ENCODE assay signal across 21 cellular contexts in the genomic region with DNA sequence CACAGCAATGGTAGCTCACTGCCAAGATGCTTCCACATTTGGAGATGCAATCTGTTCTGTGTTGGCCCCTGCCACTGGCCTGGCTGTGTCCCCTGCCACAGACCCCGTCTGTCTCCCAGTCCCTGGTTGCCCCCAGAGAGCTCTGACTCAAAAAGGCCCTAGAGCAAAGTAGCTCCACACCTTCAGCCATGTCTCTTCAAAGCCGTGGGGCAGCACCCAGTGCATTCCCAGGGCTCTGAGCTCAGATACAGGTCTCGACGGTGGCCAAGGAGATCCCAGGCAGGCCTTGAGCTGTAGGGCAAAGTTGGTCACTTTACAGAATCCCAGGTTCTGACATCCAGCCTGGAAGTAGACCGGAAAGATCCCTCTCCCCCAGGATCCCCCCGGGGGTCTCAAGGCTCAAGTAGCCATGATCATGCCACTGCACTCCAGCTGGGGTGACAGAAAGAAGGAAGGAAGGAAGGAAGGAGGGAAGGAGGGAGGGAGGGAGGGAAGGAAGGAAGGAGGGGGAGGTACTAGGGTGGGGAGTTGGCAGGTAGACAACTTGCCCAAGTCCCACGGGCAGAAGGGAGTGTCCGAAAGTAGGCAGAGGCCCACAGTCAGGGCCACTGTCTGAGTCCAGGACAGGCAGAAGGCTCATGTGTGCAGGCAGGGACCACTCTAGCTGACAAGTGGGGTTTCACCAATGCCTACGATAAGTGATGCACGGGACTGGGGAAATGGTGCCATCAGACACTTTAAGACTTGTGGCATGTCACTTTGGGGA. TPM values are rescaled to one million over a fixed set of nuclear protein-coding genes. Genes with fewer than 3 reads are reported as not detected.
DNase-seq lines count a peak whose midpoint lies in the region; ATAC-seq and TF ChIP-seq lines count a peak whose summit lies in the region.
"Had no signal": no experiment of that assay in that cellular context is flagged by ENCODE, and none has a peak within 500 bp of the region (broad histone marks: within the 10 kb centered on the region; RNA-seq: fewer than 3 reads in every experiment).

No MANE protein-coding gene starts in this region.

- TF ChIP-seq POLR2A in sigmoid colon (IDR thresholded peaks at IDR 0.05) (no peak), esophagus muscularis mucosa (IDR thresholded peaks at IDR 0.05; ENCODE audit: low read depth) (no peak)

- no peak overlapping the region for H3K27ac ChIP-seq in CD4-positive, CD25-positive, alpha-beta regulatory T cell (ENCODE audit: insufficient read depth, low read length, poor library complexity, severe bottlenecking)
- no peak overlapping the region for H3K27ac ChIP-seq in sigmoid colon
- H3K27ac ChIP-seq in esophagus muscularis mucosa (replicated peaks in 1 of 4) = no peak overlapping the region
- H3K27ac ChIP-seq: gastrocnemius medialis, psoas muscle, transverse colon had no signal

- TF ChIP-seq CTCF in sigmoid colon (IDR thresholded peaks at IDR 0.05) (no peak), esophagus muscularis mucosa (IDR thresholded peaks at IDR 0.05) (no peak)

- no peak overlapping the region for H3K4me3 Mint-ChIP-seq in activated T-cell treated with anti-CD3 and anti-CD28 coated beads, Interleukin-2, amount 50 U/mL, for 24 hours
- H3K4me3 Mint-ChIP-seq in activated T-cell treated with anti-CD3 and anti-CD28 coated beads, Interleukin-2, amount 50 U/mL, for 4 hours = no peak overlapping the region
- H3K4me3 Mint-ChIP-seq in CD4-positive, CD25-positive, alpha-beta regulatory T cell = no peak overlapping the region
- H3K4me3 Mint-ChIP-seq: activated naive CD8-positive, alpha-beta T cell; stimulated activated naive CD8-positive, alpha-beta T cell treated with anti-CD3 and anti-CD28 coated beads, Interleukin-15, amount 100 ng/mL, for 72 hours had no signal

- peaks cover 14% of the 10 kb centered on the region for H3K4me1 ChIP-seq in CD4-positive, CD25-positive, alpha-beta regulatory T cell (ENCODE audit: control insufficient read depth, insufficient read depth, low read length, poor library complexity, severe bottlenecking)
- H3K4me1 ChIP-seq in sigmoid colon (peaks cover 0 to 28% (median 14%) of the 10 kb centered on the region in 4 donors), esophagus muscularis mucosa (peaks cover 9 to 24% (median 15%) of the 10 kb centered on the region in 4 donors)

- no peaks in the 10 kb centered on the region for H3K36me3 ChIP-seq in CD4-positive, CD25-positive, alpha-beta regulatory T cell (ENCODE audit: control insufficient read depth, insufficient read depth, low read length)
- H3K36me3 ChIP-seq in sigmoid colon (no peaks in the 10 kb centered on the region), esophagus muscularis mucosa (no peaks in the 10 kb centered on the region), H7 (replicated peaks; ENCODE audit: control insufficient read depth, insufficient read depth, low read length) (no peaks in the 10 kb centered on the region)
- H3K36me3 ChIP-seq: gastrocnemius medialis, transverse colon had no signal

- H3K9me3 ChIP-seq in CD4-positive, CD25-positive, alpha-beta regulatory T cell (ENCODE audit: control insufficient read depth in 2 of 2, low read length in 2 of 2) = no peaks in the 10 kb centered on the region
- no peaks in the 10 kb centered on the region for H3K9me3 ChIP-seq in sigmoid colon
- H3K9me3 ChIP-seq in esophagus muscularis mucosa = no peaks in the 10 kb centered on the region
- H3K9me3 ChIP-seq: gastrocnemius medialis, psoas muscle, transverse colon had no signal

- peaks cover 18% of the 10 kb centered on the region for H3K4me1 Mint-ChIP-seq in activated T-cell treated with anti-CD3 and anti-CD28 coated beads, Interleukin-2, amount 50 U/mL, for 24 hours (ENCODE audit: low read depth)
- H3K4me1 Mint-ChIP-seq in activated T-cell treated with anti-CD3 and anti-CD28 coated beads, Interleukin-2, amount 50 U/mL, for 4 hours (ENCODE audit: low read depth) = peaks cover 7% of the 10 kb centered on the region
- peaks cover 0 to 34% (median 11%) of the 10 kb centered on the region in 4 donors for H3K4me1 Mint-ChIP-seq in CD4-positive, CD25-positive, alpha-beta regulatory T cell

- WGBS in sigmoid colon, 2 donors = 71 to 74% methylated on average over 10 of the region's 10 CpGs
- WGBS in esophagus muscularis mucosa = 63% methylated on average over 9 of the region's 10 CpGs

- peak; percentile 24 for DNase-seq in activated T-cell treated with anti-CD3 and anti-CD28 coated beads, Interleukin-2, amount 50 U/mL, for 24 hours
- no peak for DNase-seq in activated T-cell treated with anti-CD3 and anti-CD28 coated beads, Interleukin-2, amount 50 U/mL, for 4 hours
- no peak for DNase-seq in CD4-positive, CD25-positive, alpha-beta regulatory T cell
- DNase-seq in cerebellum (ENCODE audit: low spot score) (peak; percentile 39), sigmoid colon (peak; percentile 62), esophagus muscularis mucosa (ENCODE audit: extremely low spot score) (no peak), H7 (no peak), left colon (no peak)
- DNase-seq: caudate nucleus; dermis blood vessel endothelial cell; KBM-7; mesenchymal stem cell; NCI-H1105 treated with DMSO at 0.1 percent for 48 hours; NCI-H1930; stimulated activated CD8-positive, alpha-beta memory T cell treated with anti-CD3 and anti-CD28 coated beads, Interleukin-4, amount 100 ng/mL, for 48 hours; stimulated activated naive CD8-positive, alpha-beta T cell treated with anti-CD3 and anti-CD28 coated beads, Interleukin-15, amount 100 ng/mL, for 72 hours had no signal

- no peaks in the 10 kb centered on the region for H3K27me3 ChIP-seq in CD4-positive, CD25-positive, alpha-beta regulatory T cell (ENCODE audit: control insufficient read depth, insufficient read depth, low read length)
- H3K27me3 ChIP-seq in sigmoid colon (peaks cover 0 to 11% (median 1%) of the 10 kb centered on the region in 3 donors), esophagus muscularis mucosa (peaks cover 0 to 8% (median 0%) of the 10 kb centered on the region in 4 donors), H7 (ENCODE audit: control insufficient read depth, insufficient read depth, low read length) (peaks cover 48% of the 10 kb centered on the region)

- TF ChIP-seq EP300 in sigmoid colon (IDR thresholded peaks at IDR 0.05) (no peak), esophagus muscularis mucosa (IDR thresholded peaks at IDR 0.05) (no peak)

- intact Hi-C loops in sigmoid colon (cut with DNase I) (no loop called here), esophagus muscularis mucosa (cut with DNase I) (loop anchor here (10.0 kb wide), 1 partner anchor 513 kb away; the partner anchor contains the start of gene ZNF678), left colon (cut with DNase I, micrococcal nuclease) (no loop called here)

- H3K27me3 Mint-ChIP-seq in activated T-cell treated with anti-CD3 and anti-CD28 coated beads, Interleukin-2, amount 50 U/mL, for 24 hours = no peaks in the 10 kb centered on the region
- H3K27me3 Mint-ChIP-seq in activated T-cell treated with anti-CD3 and anti-CD28 coated beads, Interleukin-2, amount 50 U/mL, for 4 hours (ENCODE audit: low read depth) = no peaks in the 10 kb centered on the region
- H3K27me3 Mint-ChIP-seq in CD4-positive, CD25-positive, alpha-beta regulatory T cell = no peaks in the 10 kb centered on the region
- H3K27me3 Mint-ChIP-seq: activated naive CD8-positive, alpha-beta T cell; stimulated activated naive CD8-positive, alpha-beta T cell treated with anti-CD3 and anti-CD28 coated beads, Interleukin-15, amount 100 ng/mL, for 72 hours had no signal

- no peaks in the 10 kb centered on the region for H3K9me3 Mint-ChIP-seq in activated T-cell treated with anti-CD3 and anti-CD28 coated beads, Interleukin-2, amount 50 U/mL, for 24 hours
- H3K9me3 Mint-ChIP-seq in activated T-cell treated with anti-CD3 and anti-CD28 coated beads, Interleukin-2, amount 50 U/mL, for 4 hours = no peaks in the 10 kb centered on the region
- no peaks in the 10 kb centered on the region for H3K9me3 Mint-ChIP-seq in CD4-positive, CD25-positive, alpha-beta regulatory T cell
- H3K9me3 Mint-ChIP-seq: stimulated activated naive CD8-positive, alpha-beta T cell treated with anti-CD3 and anti-CD28 coated beads, Interleukin-15, amount 100 ng/mL, for 72 hours had no signal

- H3K4me3 ChIP-seq in CD4-positive, CD25-positive, alpha-beta regulatory T cell (ENCODE audit: low read depth, low read length) = no peak overlapping the region
- H3K4me3 ChIP-seq in sigmoid colon (no peak overlapping the region), esophagus muscularis mucosa (no peak overlapping the region), H7 (ENCODE audit: insufficient read depth, low read depth, low read length) (no peak overlapping the region)
- H3K4me3 ChIP-seq: gastrocnemius medialis, psoas muscle, transverse colon had no signal

- H3K27ac Mint-ChIP-seq in activated T-cell treated with anti-CD3 and anti-CD28 coated beads, Interleukin-2, amount 50 U/mL, for 24 hours = no peak overlapping the region
- peak overlapping the region in 2 of 3 donors; percentile 14 to 68 for H3K27ac Mint-ChIP-seq in CD4-positive, CD25-positive, alpha-beta regulatory T cell

- peaks cover 13% of the 10 kb centered on the region for H3K36me3 Mint-ChIP-seq in activated T-cell treated with anti-CD3 and anti-CD28 coated beads, Interleukin-2, amount 50 U/mL, for 24 hours (ENCODE audit: low read depth)
- peaks cover 2% of the 10 kb centered on the region for H3K36me3 Mint-ChIP-seq in activated T-cell treated with anti-CD3 and anti-CD28 coated beads, Interleukin-2, amount 50 U/mL, for 4 hours (ENCODE audit: insufficient read depth)
- no peaks in the 10 kb centered on the region for H3K36me3 Mint-ChIP-seq in CD4-positive, CD25-positive, alpha-beta regulatory T cell
- H3K36me3 Mint-ChIP-seq: activated naive CD8-positive, alpha-beta T cell had no signal

- ATAC-seq in activated T-cell treated with anti-CD3 and anti-CD28 coated beads, Interleukin-2, amount 50 U/mL, for 4 hours = no peak
- ATAC-seq in CD4-positive, CD25-positive, alpha-beta regulatory T cell (ENCODE audit: low read depth in 2 of 2) = no peak
- no peak for ATAC-seq in left colon
- ATAC-seq: activated CD4-positive, CD25-positive, alpha-beta regulatory T cell treated with anti-CD3 and anti-CD28 coated beads, Interleukin-2, amount 50 U/mL, for 24 hours; gastrocnemius medialis; psoas muscle; stimulated activated naive CD8-positive, alpha-beta T cell treated with anti-CD3 and anti-CD28 coated beads, Interleukin-15, amount 100 ng/mL, for 72 hours had no signal

RNA-seq across cellular contexts. Expression of gene ARF1, which starts 4.8 kb away (rescaled TPM):
- 100 to 1,000 TPM; 404 to 411 (median 408) TPM for total RNA-seq in activated T-cell treated with anti-CD3 and anti-CD28 coated beads, Interleukin-2, amount 50 U/mL, for 4 hours
- 335 TPM for total RNA-seq in CD4-positive, CD25-positive, alpha-beta regulatory T cell
- 100 to 1,000 TPM; 445 to 517 (median 481) TPM for polyA plus RNA-seq in CD4-positive, CD25-positive, alpha-beta regulatory T cell
- total RNA-seq in cerebellum = 102 TPM
- 100 to 1,000 TPM; 212 to 250 (median 225) TPM for total RNA-seq in sigmoid colon
- polyA plus RNA-seq in sigmoid colon = 100 to 1,000 TPM; 345 to 482 (median 479) TPM
- 100 to 1,000 TPM; 238 to 392 (median 346) TPM for total RNA-seq in esophagus muscularis mucosa
- total RNA-seq in H7 (2014; rRNA removed; shearing (Covaris generic)) = 292 and 326 TPM in 2 replicates
- 100 to 1,000 TPM; 469 to 500 TPM for total RNA-seq in left colon

RNA-seq across cellular contexts. Expression of gene C1orf35, which starts 25.4 kb away (rescaled TPM):
- total RNA-seq in activated T-cell treated with anti-CD3 and anti-CD28 coated beads, Interleukin-2, amount 50 U/mL, for 4 hours = 10 to 100 TPM; 41.0 to 41.9 (median 41.7) TPM
- 23.5 TPM for total RNA-seq in CD4-positive, CD25-positive, alpha-beta regulatory T cell
- polyA plus RNA-seq in CD4-positive, CD25-positive, alpha-beta regulatory T cell = 10 to 100 TPM; 18.0 to 24.0 (median 21.2) TPM
- 4.5 TPM for total RNA-seq in cerebellum
- 10 to 100 TPM in 3 of 4 donors, 1 to 10 TPM in 1; 7.8 to 18.1 (median 13.0) TPM for total RNA-seq in sigmoid colon
- 10 to 100 TPM in 1 of 3 donors, 1 to 10 TPM in 2; 8.8 to 17.9 (median 9.0) TPM for polyA plus RNA-seq in sigmoid colon
- 10 to 100 TPM; 11.2 to 24.3 (median 11.9) TPM for total RNA-seq in esophagus muscularis mucosa
- 38.9 and 45.7 TPM in 2 replicates for total RNA-seq in H7 (2014; rRNA removed; shearing (Covaris generic))
- total RNA-seq in left colon = 10 to 100 TPM; 11.9 to 14.7 TPM

RNA-seq across cellular contexts. Expression of gene MRPL55, which starts 31.4 kb away (rescaled TPM):
- 10 to 100 TPM; 82.3 to 93.0 (median 89.5) TPM for total RNA-seq in activated T-cell treated with anti-CD3 and anti-CD28 coated beads, Interleukin-2, amount 50 U/mL, for 4 hours
- total RNA-seq in CD4-positive, CD25-positive, alpha-beta regulatory T cell = 62.5 TPM
- polyA plus RNA-seq in CD4-positive, CD25-positive, alpha-beta regulatory T cell = 100 to 1,000 TPM; 126 to 163 (median 143) TPM
- total RNA-seq in cerebellum (27.8 TPM), sigmoid colon (10 to 100 TPM; 62.0 to 90.6 (median 79.3) TPM), esophagus muscularis mucosa (10 to 100 TPM; 52.3 to 64.9 (median 60.1) TPM), left colon (10 to 100 TPM; 31.9 to 32.9 TPM)
- polyA plus RNA-seq in sigmoid colon = 10 to 100 TPM; 53.5 to 77.4 (median 58.0) TPM
- 109 and 172 TPM in 2 replicates for total RNA-seq in H7 (2014; rRNA removed; shearing (Covaris generic))

Comparison
In these comparisons a context has a peak if more than half of its experiments do, and no peak if none do; other contexts are left out.
1. DNase-seq: peak in activated T-cell treated with anti-CD3 and anti-CD28 coated beads, Interleukin-2, amount 50 U/mL, for 24 hours (single experiment), cerebellum (single experiment) and sigmoid colon (single experiment); none in activated T-cell treated with anti-CD3 and anti-CD28 coated beads, Interleukin-2, amount 50 U/mL, for 4 hours (single experiment), CD4-positive, CD25-positive, alpha-beta regulatory T cell (0 of 3), esophagus muscularis mucosa (single experiment), H7 (single experiment) and left colon (0 of 2).